30 cellular contexts compared by ENCODE assay signal in genomic region chr2:5727242-5727641, GRCh38. TPM values are rescaled to one million over a fixed set of nuclear protein-coding genes. Genes with fewer than 3 reads are reported as not detected.
"Had no signal": no experiment of that assay in that cellular context is flagged by ENCODE, and none has a peak within 500 bp of the region (broad histone marks: within the 10 kb centered on the region; RNA-seq: fewer than 3 reads in every experiment).

No MANE protein-coding gene starts in this region.

- H3K27me3 ChIP-seq: adrenal gland, ascending aorta, esophagus squamous epithelium, sigmoid colon, stomach, suprapubic skin, tibial nerve had no signal

- H3K27ac Mint-ChIP-seq: activated B cell treated with CpG ODN at 0.5 μM for 24 hours; activated CD4-positive, alpha-beta T cell treated with anti-CD3 and anti-CD28 coated beads for 36 hours; activated naive CD8-positive, alpha-beta T cell; activated T-helper 2 cell treated with anti-CD3 and anti-CD28 coated beads, Interferon-gamma antibody, Interleukin-2, Interleukin-4, amounts not matched to agents 10 μg/mL and 5 μg/mL and 100 μg/mL, durations not matched to agents 14 hours and 24 hours and 36 hours; natural killer cell; stimulated activated memory B cell treated with anti-CD40 and anti-IgM and Interleukin-4, amounts not matched to agents 10 μg/mL and 1 μg/mL and 100 μg/mL, for 72 hours had no signal

- H3K36me3 ChIP-seq: adrenal gland, ascending aorta, esophagus squamous epithelium, heart right ventricle, left ventricle myocardium inferior, sigmoid colon, stomach, suprapubic skin, tibial nerve had no signal

- H3K27ac ChIP-seq: adrenal gland, ascending aorta, esophagus squamous epithelium, heart right ventricle, left ventricle myocardium inferior, sigmoid colon, stomach, suprapubic skin, tibial nerve had no signal

- H3K36me3 Mint-ChIP-seq: activated naive CD8-positive, alpha-beta T cell; natural killer cell; stimulated activated memory B cell treated with anti-CD40 and anti-IgM and Interleukin-4, amounts not matched to agents 10 μg/mL and 1 μg/mL and 100 μg/mL, for 72 hours had no signal

- H3K9me3 ChIP-seq: adrenal gland, ascending aorta, esophagus squamous epithelium, heart right ventricle, left ventricle myocardium inferior, sigmoid colon, stomach, suprapubic skin, tibial nerve had no signal

- H3K4me1 ChIP-seq: adrenal gland, ascending aorta, esophagus squamous epithelium, sigmoid colon, suprapubic skin, tibial nerve had no signal

- H3K4me3 ChIP-seq: adrenal gland, esophagus squamous epithelium, heart right ventricle, left ventricle myocardium inferior, sigmoid colon, smooth muscle cell, stomach, suprapubic skin, tibial nerve had no signal

- H3K4me3 Mint-ChIP-seq: activated B cell treated with CpG ODN at 0.5 μM for 24 hours; activated CD4-positive, alpha-beta T cell treated with anti-CD3 and anti-CD28 coated beads for 36 hours; activated naive CD8-positive, alpha-beta T cell; activated T-cell treated with anti-CD3 and anti-CD28 coated beads, Interleukin-2, amount 50 U/mL, for 4 hours; natural killer cell; stimulated activated memory B cell treated with anti-CD40 and anti-IgM and Interleukin-4, amounts not matched to agents 10 μg/mL and 1 μg/mL and 100 μg/mL, for 72 hours had no signal

- H3K4me1 Mint-ChIP-seq: activated B cell treated with CpG ODN at 0.5 μM for 24 hours; natural killer cell; stimulated activated memory B cell treated with anti-CD40 and anti-IgM and Interleukin-4, amounts not matched to agents 10 μg/mL and 1 μg/mL and 100 μg/mL, for 72 hours had no signal

- DNase-seq: activated B cell treated with CpG ODN at 0.5 μM for 24 hours; activated CD4-positive, alpha-beta T cell treated with anti-CD3 and anti-CD28 coated beads for 36 hours; activated CD4-positive, alpha-beta T cell treated with anti-CD3 and anti-CD28 coated beads, Interleukin-2, amount 50 U/mL, for 4 hours; activated CD8-positive, alpha-beta memory T cell treated with anti-CD3 and anti-CD28 coated beads, Interleukin-2, amount 50 U/mL, for 48 hours; activated naive CD4-positive, alpha-beta T cell; activated T-cell treated with anti-CD3 and anti-CD28 coated beads, Interleukin-2, amount 50 U/mL, for 4 hours; adrenal gland; central memory CD4-positive, alpha-beta T cell; esophagus squamous epithelium; heart right ventricle; left ventricle myocardium inferior; midbrain; natural killer cell; retina; sigmoid colon; stimulated activated CD4-positive, alpha-beta T cell treated with anti-CD3 and anti-CD28 coated beads, Interleukin-15, amount 100 ng/mL, for 24 hours; stomach; T-helper 9 cell had no signal

- H3K27me3 Mint-ChIP-seq: stimulated activated memory B cell treated with anti-CD40 and anti-IgM and Interleukin-4, amounts not matched to agents 10 μg/mL and 1 μg/mL and 100 μg/mL, for 72 hours had no signal

- H3K9me3 Mint-ChIP-seq: activated B cell treated with CpG ODN at 0.5 μM for 24 hours; activated T-cell treated with anti-CD3 and anti-CD28 coated beads, Interleukin-2, amount 50 U/mL, for 4 hours; activated T-helper 2 cell treated with anti-CD3 and anti-CD28 coated beads, Interferon-gamma antibody, Interleukin-2, Interleukin-4, amounts not matched to agents 10 μg/mL and 5 μg/mL and 100 μg/mL, durations not matched to agents 14 hours and 24 hours and 36 hours; stimulated activated memory B cell treated with anti-CD40 and anti-IgM and Interleukin-4, amounts not matched to agents 10 μg/mL and 1 μg/mL and 100 μg/mL, for 72 hours had no signal

RNA-seq across cellular contexts. Expression of gene SOX11, which starts 35.1 kb away (rescaled TPM):
- total RNA-seq: activated B cell treated with CpG ODN at 0.5 μM for 24 hours; activated CD4-positive, alpha-beta T cell treated with anti-CD3 and anti-CD28 coated beads for 36 hours; activated CD8-positive, alpha-beta memory T cell treated with anti-CD3 and anti-CD28 coated beads for 36 hours; activated T-helper 2 cell treated with anti-CD3 and anti-CD28 coated beads, Interferon-gamma antibody, Interleukin-2, Interleukin-4, amounts not matched to agents 10 μg/mL and 5 μg/mL and 100 μg/mL, durations not matched to agents 14 hours and 24 hours and 36 hours; ascending aorta; dermis microvascular lymphatic vessel endothelial cell; esophagus squamous epithelium; lung microvascular endothelial cell; natural killer cell; posterior vena cava; T-helper 1 cell treated with Interleukin-12 subunit alpha and Interleukin-12 subunit beta and Interleukin-4 antibody, amounts not matched to agents 30 ng/mL and 1 ng/mL, for 36 hours; tibial nerve had no signal
- polyA plus RNA-seq: adrenal gland had no signal
